In genomic region chr4:146105464-146105863, GRCh38 we compare ENCODE assay signal across 9 cellular contexts.
A peak's percentile ranks its signal among the peaks of the same experiment; 100 is the strongest.
DNase-seq lines count a peak whose midpoint lies in the region; ATAC-seq lines count a peak whose summit lies in the region.
"Had no signal": no experiment of that assay in that cellular context is flagged by ENCODE, and none has a peak within 500 bp of the region (broad histone marks: within the 10 kb centered on the region; RNA-seq: fewer than 3 reads in every experiment).

No MANE protein-coding gene starts in this region.

- ATAC-seq in GM19025 (IDR thresholded peaks at IDR 0.05; ENCODE audit: low read depth, unreplicated experiment) = peak; percentile 50
- peak; percentile 52 for ATAC-seq in GM21737 (IDR thresholded peaks at IDR 0.05; ENCODE audit: unreplicated experiment)
- peak; percentile 42 for ATAC-seq in HG03460 (IDR thresholded peaks at IDR 0.05; ENCODE audit: unreplicated experiment)
- ATAC-seq in left colon = peak; percentile 82

- DNase-seq in left colon (no peak), AG08395 (ENCODE audit: low spot score) (no peak), NCI-H345 treated with DMSO at 0.1 percent for 48 hours (lab: John Stamatoyannopoulos, UW; ENCODE audit: unreplicated experiment) (no peak), activated gamma-delta T cell (lab: John Stamatoyannopoulos, UW) (no peak)
- DNase-seq in effector CD8-positive, alpha-beta T cell (lab: John Stamatoyannopoulos, UW) = no peak
- DNase-seq: NCI-H2081 had no signal

- intact Hi-C loops in left colon (cut with DNase I, micrococcal nuclease) = no loop called here
